10 cellular contexts compared by ENCODE assay signal in the genomic region with DNA sequence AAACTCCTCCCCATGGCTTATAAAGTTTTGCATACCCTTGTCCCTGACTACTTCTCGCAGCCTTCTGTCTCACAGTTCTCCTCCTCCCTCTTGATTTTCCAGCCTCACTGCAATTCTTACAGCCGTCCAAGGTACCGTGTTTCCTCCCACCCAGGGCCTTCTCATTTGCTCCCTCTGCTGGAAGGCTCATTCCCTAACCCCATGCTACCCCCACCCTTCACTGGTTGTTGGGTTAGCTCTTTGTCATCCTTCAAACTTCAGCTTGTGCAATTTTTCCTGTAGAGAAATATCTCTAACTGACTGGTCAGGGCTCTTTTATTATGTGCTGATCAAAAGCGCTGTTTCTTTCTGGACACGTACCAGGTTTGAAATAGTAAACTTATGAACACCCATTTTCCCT.
A peak's percentile ranks its signal among the peaks of the same experiment; 100 is the strongest.
DNase-seq lines count a peak whose midpoint lies in the region; ATAC-seq and TF ChIP-seq lines count a peak whose summit lies in the region.
"Had no signal": no experiment of that assay in that cellular context is flagged by ENCODE, and none has a peak within 500 bp of the region (broad histone marks: within the 10 kb centered on the region; RNA-seq: fewer than 3 reads in every experiment).

No MANE protein-coding gene starts in this region.

- TF ChIP-seq CTCF in AG10803 (conservative IDR thresholded peaks at IDR 0.05; ENCODE audit: low read length) (peak; percentile 48), SK-N-SH (IDR thresholded peaks at IDR 0.05) (peak; percentile 33; the same call in 1 of the 2 replicates)

- H3K4me2 ChIP-seq in SK-N-SH, result no peak overlapping the region

- H3K27me3 ChIP-seq in SK-N-SH (ENCODE audit: insufficient read depth) (no peaks in the 10 kb centered on the region), iPS DF 6.9 (ENCODE audit: control insufficient read depth, insufficient read depth, low read length) (no peaks in the 10 kb centered on the region)
- H3K27me3 ChIP-seq: heart left ventricle had no signal

- WGBS in SK-N-SH (ENCODE audit: low lambda C conversion rate), result 73% methylated on average over 5 of the region's 5 CpGs
- WGBS in iPS DF 6.9 (ENCODE audit: insufficient coverage, insufficient read length), result no CpG with 5 or more reads among the region's 5 CpGs

- H3K4me3 ChIP-seq in AG10803 (ENCODE audit: low read length) (no peak overlapping the region), SK-N-SH (ENCODE audit: low read depth in 2 of 2, low read length in 1 of 2) (no peak overlapping the region), iPS DF 6.9 (ENCODE audit: low read length) (no peak overlapping the region)
- H3K4me3 ChIP-seq: heart left ventricle had no signal

- H3K9me3 Mint-ChIP-seq in activated CD4-positive, alpha-beta memory T cell treated with anti-CD3 and anti-CD28 coated beads for 36 hours, result no peaks in the 10 kb centered on the region

- no peaks in the 10 kb centered on the region for H3F3A ChIP-seq in SK-N-SH (replicated peaks; ENCODE audit: insufficient read depth)

- H3K4me1 ChIP-seq in SK-N-SH (ENCODE audit: control insufficient read depth in 1 of 2, insufficient read depth in 2 of 2, low read depth in 1 of 2, low read length in 1 of 2), result no peaks in the 10 kb centered on the region; a peak in 1 of 4 replicates
- peaks cover 2% of the 10 kb centered on the region; the same call in 1 of the 2 replicates for H3K4me1 ChIP-seq in iPS DF 6.9 (ENCODE audit: control insufficient read depth, insufficient read depth, low read length)

- H3K27me3 Mint-ChIP-seq in activated CD4-positive, alpha-beta memory T cell treated with anti-CD3 and anti-CD28 coated beads for 36 hours, result peaks cover 2% of the 10 kb centered on the region

- no peaks in the 10 kb centered on the region for H3K36me3 Mint-ChIP-seq in activated CD4-positive, alpha-beta memory T cell treated with anti-CD3 and anti-CD28 coated beads for 36 hours

- intact Hi-C loops in activated CD4-positive, alpha-beta memory T cell treated with anti-CD3 and anti-CD28 coated beads for 36 hours (cut with micrococcal nuclease), result no loop called here

- peak; percentile 52 for DNase-seq in AG10803 (ENCODE audit: low read depth)
- DNase-seq in H4 (ENCODE audit: low spot score), result peak; percentile 14
- DNase-seq in SK-N-SH, result no peak
- DNase-seq in iPS DF 6.9 (ENCODE audit: low read depth, low spot score), result peak; percentile 29
- DNase-seq in COR-L47 (lab: John Stamatoyannopoulos, UW), result no peak
- DNase-seq in activated CD4-positive, alpha-beta memory T cell treated with anti-CD3 and anti-CD28 coated beads for 36 hours, result no peak
- DNase-seq: heart left ventricle, small intestine had no signal

- no peak for TF ChIP-seq RAD21 in SK-N-SH (IDR thresholded peaks at IDR 0.05; ENCODE audit: low read length)

- ATAC-seq in HG02588 (IDR thresholded peaks at IDR 0.05; ENCODE audit: unreplicated experiment) (no peak), GM21825 (IDR thresholded peaks at IDR 0.05; ENCODE audit: unreplicated experiment) (no peak)

- CTCF ChIA-PET in SK-N-SH (lab: Yijun Ruan, JAX), result interaction anchor here (0.9 kb wide), 1 partner anchor 19 kb away, joined by 3 read pairs; no protein-coding TSS in a partner anchor
- CTCF ChIA-PET in activated CD4-positive, alpha-beta memory T cell treated with anti-CD3 and anti-CD28 coated beads for 36 hours (lab: Charles Lee), result interaction anchor here (1.9 kb wide), 1 partner anchor 75 kb away, joined by 6 read pairs; no protein-coding TSS in a partner anchor

- H3K9ac ChIP-seq in SK-N-SH, result no peak overlapping the region

- H3K36me3 ChIP-seq in SK-N-SH (replicated peaks in 1 of 2; ENCODE audit: control insufficient read depth in 1 of 2, insufficient read depth in 2 of 2, low read length in 1 of 2) (no peaks in the 10 kb centered on the region), iPS DF 6.9 (ENCODE audit: control insufficient read depth, insufficient read depth, low read length) (no peaks in the 10 kb centered on the region)
- H3K36me3 ChIP-seq: heart left ventricle had no signal

- H3K79me2 ChIP-seq in SK-N-SH (ENCODE audit: insufficient read depth), result no peaks in the 10 kb centered on the region

- no peak overlapping the region for H3K4me3 Mint-ChIP-seq in activated CD4-positive, alpha-beta memory T cell treated with anti-CD3 and anti-CD28 coated beads for 36 hours

- POLR2A ChIA-PET in SK-N-SH (lab: Yijun Ruan, JAX), result no interaction called here
- POLR2A ChIA-PET in activated CD4-positive, alpha-beta memory T cell treated with anti-CD3 and anti-CD28 coated beads for 36 hours (lab: Charles Lee), result no interaction called here

- no peak overlapping the region for H3K27ac ChIP-seq in SK-N-SH (ENCODE audit: low read depth in 2 of 2, low read length in 1 of 2)
- no peak overlapping the region for H3K27ac ChIP-seq in iPS DF 6.9 (ENCODE audit: low read length)

- H2AFZ ChIP-seq in SK-N-SH (ENCODE audit: low read depth), result no peak overlapping the region

- no peak for TF ChIP-seq EP300 in SK-N-SH (IDR thresholded peaks at IDR 0.05; ENCODE audit: borderline replicate concordance in 1 of 2, low read depth in 1 of 2, low read length in 1 of 2)

- H4K20me1 ChIP-seq in SK-N-SH (ENCODE audit: insufficient read depth), result no peaks in the 10 kb centered on the region

- H3K27ac Mint-ChIP-seq in activated CD4-positive, alpha-beta memory T cell treated with anti-CD3 and anti-CD28 coated beads for 36 hours, result no peak overlapping the region

- no peaks in the 10 kb centered on the region for H3K9me3 ChIP-seq in SK-N-SH
- no peaks in the 10 kb centered on the region for H3K9me3 ChIP-seq in iPS DF 6.9 (ENCODE audit: control insufficient read depth, insufficient read depth, low read length)
- H3K9me3 ChIP-seq: heart left ventricle had no signal

- H3K4me1 Mint-ChIP-seq in activated CD4-positive, alpha-beta memory T cell treated with anti-CD3 and anti-CD28 coated beads for 36 hours (ENCODE audit: low read depth), result no peaks in the 10 kb centered on the region

- H3K9me2 ChIP-seq in SK-N-SH, result no peaks in the 10 kb centered on the region

TF ChIP-seq in SK-N-SH, 30 proteins besides CTCF, POLR2A, EP300 and RAD21:
- no peak for TF ChIP-seq JUND (IDR thresholded peaks at IDR 0.05)
- TF ChIP-seq, protein P1, sequence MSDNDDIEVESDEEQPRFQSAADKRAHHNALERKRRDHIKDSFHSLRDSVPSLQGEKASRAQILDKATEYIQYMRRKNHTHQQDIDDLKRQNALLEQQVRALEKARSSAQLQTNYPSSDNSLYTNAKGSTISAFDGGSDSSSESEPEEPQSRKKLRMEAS (IDR thresholded peaks at IDR 0.05; ENCODE audit: low read depth), result no peak
- no peak for TF ChIP-seq GABPA (IDR thresholded peaks at IDR 0.05; ENCODE audit: low read depth)
- TF ChIP-seq FOXJ3 (CRISPR knock-in tag; IDR thresholded peaks at IDR 0.05), result no peak
- TF ChIP-seq REST (IDR thresholded peaks at IDR 0.05; ENCODE audit: low read depth, low read length), result no peak
- TF ChIP-seq TAF1 (IDR thresholded peaks at IDR 0.05; ENCODE audit: borderline replicate concordance, low read depth, low read length), result no peak
- no peak for TF ChIP-seq SIN3A (IDR thresholded peaks at IDR 0.05; ENCODE audit: borderline replicate concordance, low read depth, low read length)
- TF ChIP-seq CHD2 (IDR thresholded peaks at IDR 0.05; ENCODE audit: low read length, partially characterized antibody), result no peak
- no peak for TF ChIP-seq FOSL2 (IDR thresholded peaks at IDR 0.05; ENCODE audit: borderline replicate concordance, low read depth)
- TF ChIP-seq NRF1 (IDR thresholded peaks at IDR 0.05; ENCODE audit: low read depth, low read length), result no peak
- no peak for TF ChIP-seq TEAD4 (IDR thresholded peaks at IDR 0.05; ENCODE audit: borderline replicate concordance, insufficient read depth)
- no peak for TF ChIP-seq MEF2A (IDR thresholded peaks at IDR 0.05; ENCODE audit: borderline replicate concordance, low read depth)
- no peak for TF ChIP-seq MXI1 (IDR thresholded peaks at IDR 0.05; ENCODE audit: low read depth, low read length)
- TF ChIP-seq ELF1 (IDR thresholded peaks at IDR 0.05), result no peak
- no peak for TF ChIP-seq PBX3 (IDR thresholded peaks at IDR 0.05)

Comparison
In these comparisons a context has a peak if more than half of its experiments do, and no peak if none do; other contexts are left out.
1. DNase-seq: peak in AG10803 (single experiment), H4 (single experiment) and iPS DF 6.9 (single experiment); none in SK-N-SH (single experiment), COR-L47 (single experiment) and activated CD4-positive, alpha-beta memory T cell treated with anti-CD3 and anti-CD28 coated beads for 36 hours (single experiment).